Comparison of ENCODE assay signal across 8 cellular contexts in genomic region chr3:4467522-4467867, GRCh38. TPM values are rescaled to one million over a fixed set of nuclear protein-coding genes. Genes with fewer than 3 reads are reported as not detected.
DNase-seq lines count a peak whose midpoint lies in the region; ATAC-seq and TF ChIP-seq lines count a peak whose summit lies in the region.

No MANE protein-coding gene starts in this region.

- peak overlapping the region; percentile 86 for H3K9ac ChIP-seq in skeletal muscle satellite cell (ENCODE audit: low read depth, low read length)

- H3K27ac Mint-ChIP-seq in GM23338 = peak overlapping the region; percentile 94
- H3K27ac Mint-ChIP-seq in glutamatergic neuron (ENCODE audit: unreplicated experiment) = peak overlapping the region; percentile 55

- DNase-seq in GM23338 (ENCODE audit: low spot score) (no peak), glutamatergic neuron (no peak), NCI-H446 (lab: John Stamatoyannopoulos, UW) (no peak), GM10266 (ENCODE audit: extremely low spot score) (no peak), NCI-H1694 treated with DMSO at 0.1 percent for 48 hours (lab: John Stamatoyannopoulos, UW) (no peak)

- H3K27me3 Mint-ChIP-seq in GM23338 (ENCODE audit: insufficient read depth, low read depth, poor library complexity) (peaks cover 4% of the 10 kb centered on the region), glutamatergic neuron (ENCODE audit: unreplicated experiment) (peaks cover 2% of the 10 kb centered on the region)

- H3K4me1 Mint-ChIP-seq in GM23338 (peaks cover 8% of the 10 kb centered on the region; the same call in 2 of the 3 replicates), glutamatergic neuron (ENCODE audit: low read depth, unreplicated experiment) (peaks cover 1% of the 10 kb centered on the region)

- H3K79me2 ChIP-seq in GM23338 (replicated peaks; ENCODE audit: insufficient read depth) = 0 out of 2 replicates have a peak, but pooled peaks cover 3% of the 10 kb centered on the region

- TF ChIP-seq CTCF in GM23338 (conservative IDR thresholded peaks at IDR 0.05; ENCODE audit: low read depth in 2 of 2) (no peak), WI38 (IDR thresholded peaks at IDR 0.05; ENCODE audit: low read depth, low read length) (no peak), glutamatergic neuron (IDR thresholded peaks at IDR 0.05; ENCODE audit: partially characterized antibody, unreplicated experiment) (no peak), GM10266 (IDR thresholded peaks at IDR 0.05; ENCODE audit: control insufficient read depth, insufficient read depth, low read depth, missing control alignments) (no peak)

- ATAC-seq in GM23338 (peak; percentile 10), HG02763 (IDR thresholded peaks at IDR 0.05; ENCODE audit: unreplicated experiment) (no peak)

- peak overlapping the region; percentile 92 for H2AFZ ChIP-seq in GM23338

- peak overlapping the region; percentile 88 for H3K27ac ChIP-seq in GM23338 (ENCODE audit: low read depth)

- no peaks in the 10 kb centered on the region for H3K9me3 ChIP-seq in skeletal muscle satellite cell (replicated peaks; ENCODE audit: low read length)

- H3K36me3 Mint-ChIP-seq in GM23338 (ENCODE audit: low read depth) (no peaks in the 10 kb centered on the region), glutamatergic neuron (ENCODE audit: unreplicated experiment) (no peaks in the 10 kb centered on the region)

- H3K36me3 ChIP-seq in GM23338 (ENCODE audit: insufficient read depth) = no peaks in the 10 kb centered on the region
- no peaks in the 10 kb centered on the region for H3K36me3 ChIP-seq in skeletal muscle satellite cell (ENCODE audit: insufficient read depth, low read length)

- H3K4me3 ChIP-seq in GM23338 = peak overlapping the region; percentile 73
- H3K4me3 ChIP-seq in WI38 (ENCODE audit: low read depth, low read length) = peak overlapping the region; percentile 97
- peak overlapping the region; percentile 90 for H3K4me3 ChIP-seq in skeletal muscle satellite cell (ENCODE audit: low read length)

- no peaks in the 10 kb centered on the region for H3K27me3 ChIP-seq in GM23338 (ENCODE audit: insufficient read depth)
- peaks cover 21% of the 10 kb centered on the region for H3K27me3 ChIP-seq in skeletal muscle satellite cell (ENCODE audit: control insufficient read depth, insufficient read depth, low read length)

- H3K9me2 ChIP-seq in GM23338 (ENCODE audit: insufficient read depth) = 0 out of 2 replicates have a peak, but pooled peaks cover under 1% of the 10 kb centered on the region

- H3K4me2 ChIP-seq in GM23338 = peak overlapping the region; percentile 73
- peak overlapping the region; percentile 90 for H3K4me2 ChIP-seq in skeletal muscle satellite cell (ENCODE audit: low read length)

- H3K9me3 Mint-ChIP-seq in GM23338 = no peaks in the 10 kb centered on the region
- peaks cover 3% of the 10 kb centered on the region for H3K9me3 Mint-ChIP-seq in glutamatergic neuron (ENCODE audit: unreplicated experiment)

- peak overlapping the region; percentile 97 for H3K4me3 Mint-ChIP-seq in GM23338
- peak overlapping the region; percentile 93 for H3K4me3 Mint-ChIP-seq in glutamatergic neuron (ENCODE audit: unreplicated experiment)

- H3K4me1 ChIP-seq in GM23338 (ENCODE audit: insufficient read depth) (no peaks in the 10 kb centered on the region; the same call in 1 of the 2 replicates), skeletal muscle satellite cell (ENCODE audit: control insufficient read depth, insufficient read depth, low read length) (peaks cover 5% of the 10 kb centered on the region)

- no peaks in the 10 kb centered on the region for H4K20me1 ChIP-seq in GM23338 (replicated peaks; ENCODE audit: insufficient read depth)

- no peaks in the 10 kb centered on the region for H3F3A ChIP-seq in GM23338 (replicated peaks; ENCODE audit: low read depth)

TF ChIP-seq in GM23338, 12 proteins besides CTCF, POLR2A, EP300 and RAD21 (continues in another document):
- TF ChIP-seq ZNF462 (CRISPR knock-in tag; IDR thresholded peaks at IDR 0.05) (no peak), ETS1 (IDR thresholded peaks at IDR 0.05) (no peak), EZH2 (IDR thresholded peaks at IDR 0.05; ENCODE audit: low read depth, unreplicated experiment) (no peak), JUNB (IDR thresholded peaks at IDR 0.05; ENCODE audit: unreplicated experiment) (no peak), STAT1 (IDR thresholded peaks at IDR 0.05; ENCODE audit: unreplicated experiment) (no peak), ZNF331 (CRISPR knock-in tag; IDR thresholded peaks at IDR 0.05; ENCODE audit: low read depth) (no peak), POLR2AphosphoS5 (IDR thresholded peaks at IDR 0.05; ENCODE audit: low read depth) (no peak), NANOG (IDR thresholded peaks at IDR 0.05; ENCODE audit: borderline replicate concordance) (no peak)

RNA-seq across cellular contexts. Expression of gene SUMF1, which starts 0.4 kb away (rescaled TPM):
- total RNA-seq in GM23338 (2014; rRNA removed; shearing (Covaris generic)) = 15.8 and 20.3 TPM in 2 replicates
- 6.3 and 6.9 TPM in 2 replicates for polyA plus RNA-seq in GM23338 (2016; fragmentation: Nextera tagmentation; extraction: Ambion mirVana)
- 7.2 TPM for total RNA-seq in glutamatergic neuron (ENCODE audit: unreplicated experiment)
- 40.1 and 41.9 TPM in 2 replicates for total RNA-seq in skeletal muscle satellite cell (2012; rRNA removed)

RNA-seq across cellular contexts. Expression of gene ITPR1, which starts 25.7 kb away (rescaled TPM):
- total RNA-seq in GM23338 (2014; rRNA removed; shearing (Covaris generic)) = 16.2 and 21.0 TPM in 2 replicates
- polyA plus RNA-seq in GM23338 (2016; fragmentation: Nextera tagmentation; extraction: Ambion mirVana) = 5.2 and 6.8 TPM in 2 replicates
- 6.9 TPM for total RNA-seq in glutamatergic neuron (ENCODE audit: unreplicated experiment)
- 27.1 and 35.4 TPM in 2 replicates for total RNA-seq in skeletal muscle satellite cell (2012; rRNA removed)
